ENCODE assay signal across 14 cellular contexts in genomic region chr16:70614208-70614951, GRCh38. TPM values are rescaled to one million over a fixed set of nuclear protein-coding genes. Genes with fewer than 3 reads are reported as not detected.
"Had no signal": no experiment of that assay in that cellular context is flagged by ENCODE, and none has a peak within 500 bp of the region (broad histone marks: within the 10 kb centered on the region; RNA-seq: fewer than 3 reads in every experiment).

No MANE protein-coding gene starts in this region.

- H3K27me3 Mint-ChIP-seq: activated CD4-positive, alpha-beta T cell treated with anti-CD3 and anti-CD28 coated beads, Interleukin-2, amount 10 ng/mL, durations not matched to agents 7 days and 5 days; activated T-helper 17 cell treated with anti-CD3 and anti-CD28 coated beads, Interleukin-2, amount 50 U/mL, for 72 hours had no signal

- H3K36me3 Mint-ChIP-seq: activated naive CD4-positive, alpha-beta T cell treated with anti-CD3 and anti-CD28 coated beads, Interleukin-2, amount 10 ng/mL, durations not matched to agents 7 days and 5 days; type B pancreatic cell had no signal

- H3K4me3 Mint-ChIP-seq: activated CD4-positive, alpha-beta T cell treated with anti-CD3 and anti-CD28 coated beads, Interleukin-2, amount 10 ng/mL, durations not matched to agents 7 days and 5 days; activated naive CD4-positive, alpha-beta T cell treated with anti-CD3 and anti-CD28 coated beads, Interleukin-2, amount 10 ng/mL, durations not matched to agents 7 days and 5 days; activated T-helper 17 cell treated with anti-CD3 and anti-CD28 coated beads, Interleukin-2, amount 50 U/mL, for 72 hours; type B pancreatic cell had no signal

- H3K27ac Mint-ChIP-seq: activated CD4-positive, alpha-beta T cell treated with anti-CD3 and anti-CD28 coated beads, Interleukin-2, amount 10 ng/mL, durations not matched to agents 7 days and 5 days; activated naive CD4-positive, alpha-beta T cell treated with anti-CD3 and anti-CD28 coated beads, Interleukin-2, amount 10 ng/mL, durations not matched to agents 7 days and 5 days; activated T-helper 17 cell treated with anti-CD3 and anti-CD28 coated beads, Interleukin-2, amount 50 U/mL, for 72 hours; type B pancreatic cell had no signal

- H3K9me3 Mint-ChIP-seq: activated CD4-positive, alpha-beta T cell treated with anti-CD3 and anti-CD28 coated beads, Interleukin-2, amount 10 ng/mL, durations not matched to agents 7 days and 5 days; activated naive CD4-positive, alpha-beta T cell treated with anti-CD3 and anti-CD28 coated beads, Interleukin-2, amount 10 ng/mL, durations not matched to agents 7 days and 5 days; activated T-helper 17 cell treated with anti-CD3 and anti-CD28 coated beads, Interleukin-2, amount 50 U/mL, for 72 hours; type B pancreatic cell had no signal

- H3K4me3 ChIP-seq: coronary artery, smooth muscle cell had no signal

- DNase-seq: activated CD4-positive, alpha-beta T cell treated with anti-CD3 and anti-CD28 coated beads, Interleukin-2, amount 10 ng/mL, durations not matched to agents 7 days and 5 days; activated naive CD4-positive, alpha-beta T cell treated with anti-CD3 and anti-CD28 coated beads, Interleukin-2, amount 10 ng/mL, durations not matched to agents 7 days and 5 days; activated T-cell treated with anti-CD3 and anti-CD28 coated beads for 4 hours; caudate nucleus; effector memory CD4-positive, alpha-beta T cell; hippocampal formation; stimulated activated naive CD4-positive, alpha-beta T cell; substantia nigra had no signal

- H3K4me1 Mint-ChIP-seq: activated CD4-positive, alpha-beta T cell treated with anti-CD3 and anti-CD28 coated beads, Interleukin-2, amount 10 ng/mL, durations not matched to agents 7 days and 5 days; activated naive CD4-positive, alpha-beta T cell treated with anti-CD3 and anti-CD28 coated beads, Interleukin-2, amount 10 ng/mL, durations not matched to agents 7 days and 5 days; activated T-helper 17 cell treated with anti-CD3 and anti-CD28 coated beads, Interleukin-2, amount 50 U/mL, for 72 hours had no signal

- ATAC-seq: activated T-helper 17 cell treated with anti-CD3 and anti-CD28 coated beads, Interleukin-2, amount 50 U/mL, for 72 hours had no signal

RNA-seq across cellular contexts. Expression of gene IL34, which starts 32.0 kb away (rescaled TPM):
- total RNA-seq: activated CD4-positive, alpha-beta T cell treated with anti-CD3 and anti-CD28 coated beads, Interleukin-2, amount 10 ng/mL, durations not matched to agents 7 days and 5 days; activated CD8-positive, alpha-beta memory T cell treated with anti-CD3 and anti-CD28 coated beads for 36 hours; activated T-helper 17 cell treated with anti-CD3 and anti-CD28 coated beads, Interleukin-2, amount 50 U/mL, for 72 hours; smooth muscle cell; T-helper 2 cell treated with Interferon-gamma antibody and Interleukin-4, amounts not matched to agents 100 ng/mL and 5 ng/mL, for 36 hours had no signal
